ENCODE assay signal across 36 cellular contexts in the genomic region with DNA sequence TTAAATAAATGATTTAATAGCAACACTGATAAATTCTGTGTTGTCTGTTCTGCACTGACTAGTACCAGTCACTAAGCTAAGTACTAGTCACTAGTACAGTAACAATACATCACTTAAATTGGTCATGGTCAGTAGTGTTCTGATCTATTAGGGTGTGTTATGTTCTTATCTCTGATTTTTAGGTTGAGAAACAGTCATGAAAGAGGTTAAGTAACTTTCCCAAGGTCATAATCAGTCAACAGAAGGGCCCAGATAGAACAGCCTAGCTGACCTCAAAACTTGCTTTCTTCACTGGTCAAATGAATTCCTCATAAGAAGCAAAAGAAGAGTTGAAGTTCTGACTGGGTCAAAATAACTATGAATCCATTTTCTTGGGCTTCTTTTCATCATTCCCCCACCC.
"Had no signal": no experiment of that assay in that cellular context is flagged by ENCODE, and none has a peak within 500 bp of the region (broad histone marks: within the 10 kb centered on the region; RNA-seq: fewer than 3 reads in every experiment).

No MANE protein-coding gene starts in this region.

- H3K27me3 ChIP-seq: adrenal gland, ascending aorta, brain microvascular endothelial cell, breast epithelium had no signal

- H3K27ac ChIP-seq: adrenal gland, ascending aorta, brain microvascular endothelial cell, breast epithelium, VCaP had no signal

- H3K9me3 ChIP-seq: adrenal gland, ascending aorta, breast epithelium had no signal

- H3K4me3 Mint-ChIP-seq: activated B cell treated with CpG ODN at 0.5 μM for 24 hours; activated CD4-positive, alpha-beta memory T cell treated with anti-CD3 and anti-CD28 coated beads for 36 hours; activated CD4-positive, alpha-beta T cell treated with anti-CD3 and anti-CD28 coated beads, Interleukin-2, amount 10 ng/mL, durations not matched to agents 24 days and 14 days; activated CD8-positive, alpha-beta T cell treated with anti-CD3 and anti-CD28 coated beads for 36 hours; activated naive CD4-positive, alpha-beta T cell treated with anti-CD3 and anti-CD28 coated beads for 36 hours; activated naive CD8-positive, alpha-beta T cell treated with anti-CD3 and anti-CD28 coated beads for 36 hours; activated T-cell treated with anti-CD3 and anti-CD28 coated beads, Interleukin-2, amount 50 U/mL, for 4 hours; activated T-cell treated with anti-CD3 and anti-CD28 coated beads, Interleukin-2, amount 50 U/mL, for 72 hours; activated T-helper 1 cell treated with anti-CD3 and anti-CD28 coated beads, Interleukin-12 subunit alpha, Interleukin-12 subunit beta, Interleukin-2, Interleukin-4 antibody, amounts not matched to agents 30 ng/mL and 10 ng/mL and 1 ng/mL, durations not matched to agents 14 hours and 24 hours and 36 hours; activated T-helper 17 cell treated with anti-CD3 and anti-CD28 coated beads, Interleukin-2, amount 50 U/mL, for 72 hours; T-helper 1 cell treated with Interleukin-12 subunit alpha and Interleukin-12 subunit beta and Interleukin-4 antibody, amounts not matched to agents 30 μg/mL and 1 μg/mL, for 36 hours; T-helper 2 cell treated with Interferon-gamma antibody and Interleukin-4, amounts not matched to agents 5 μg/mL and 100 μg/mL, for 36 hours had no signal

- H3K36me3 ChIP-seq: adrenal gland, ascending aorta, brain microvascular endothelial cell, breast epithelium had no signal

- H3K9me3 Mint-ChIP-seq: T-helper 1 cell treated with Interleukin-12 subunit alpha and Interleukin-12 subunit beta and Interleukin-4 antibody, amounts not matched to agents 30 μg/mL and 1 μg/mL, for 36 hours had no signal

- H3K27me3 Mint-ChIP-seq: activated B cell treated with CpG ODN at 0.5 μM for 24 hours; activated CD4-positive, alpha-beta memory T cell treated with anti-CD3 and anti-CD28 coated beads for 36 hours; activated CD4-positive, alpha-beta T cell treated with anti-CD3 and anti-CD28 coated beads, Interleukin-2, amount 10 ng/mL, durations not matched to agents 24 days and 14 days; activated CD8-positive, alpha-beta T cell treated with anti-CD3 and anti-CD28 coated beads for 36 hours; activated naive CD8-positive, alpha-beta T cell treated with anti-CD3 and anti-CD28 coated beads for 36 hours; activated T-helper 17 cell treated with anti-CD3 and anti-CD28 coated beads, Interleukin-2, amount 50 U/mL, for 72 hours had no signal

- H3K4me1 ChIP-seq: adrenal gland, ascending aorta, breast epithelium had no signal

- H3K4me3 ChIP-seq: adrenal gland, ascending aorta, breast epithelium had no signal

- DNase-seq: activated B cell treated with CpG ODN at 0.5 μM for 24 hours; activated CD4-positive, alpha-beta memory T cell treated with anti-CD3 and anti-CD28 coated beads for 36 hours; activated CD4-positive, alpha-beta T cell treated with anti-CD3 and anti-CD28 coated beads for 4 hours; activated CD4-positive, alpha-beta T cell treated with anti-CD3 and anti-CD28 coated beads, Interleukin-2, amount 10 ng/mL, durations not matched to agents 24 days and 14 days; activated CD4-positive, alpha-beta T cell treated with anti-CD3 and anti-CD28 coated beads, Interleukin-2, amount 50 U/mL, for 1 hour; activated CD4-positive, alpha-beta T cell treated with anti-CD3 and anti-CD28 coated beads, Interleukin-2, amount 50 U/mL, for 4 hours; activated CD4-positive, CD25-positive, alpha-beta regulatory T cell treated with anti-CD3 and anti-CD28 coated beads, Interleukin-2, amount 50 U/mL, for 72 hours; activated CD8-positive, alpha-beta memory T cell treated with anti-CD3 and anti-CD28 coated beads, Interleukin-2, amount 50 U/mL, for 4 hours; activated CD8-positive, alpha-beta T cell treated with anti-CD3 and anti-CD28 coated beads for 36 hours; activated effector memory CD4-positive, alpha-beta T cell treated with anti-CD3 and anti-CD28 coated beads, Interleukin-2, amount 50 U/mL, for 16 hours; activated gamma-delta T cell treated with Interleukin-2 at 50 U/mL for 16 hours; activated naive CD4-positive, alpha-beta T cell; activated naive CD4-positive, alpha-beta T cell treated with anti-CD3 and anti-CD28 coated beads for 36 hours; activated naive CD4-positive, alpha-beta T cell treated with anti-CD3 and anti-CD28 coated beads, Interleukin-2, amount 50 U/mL, for 16 hours; activated naive CD8-positive, alpha-beta T cell treated with anti-CD3 and anti-CD28 coated beads for 36 hours; activated T-cell treated with anti-CD3 and anti-CD28 coated beads for 4 hours; activated T-cell treated with anti-CD3 and anti-CD28 coated beads, Interleukin-2, amount 50 U/mL, for 1 hour; activated T-cell treated with anti-CD3 and anti-CD28 coated beads, Interleukin-2, amount 50 U/mL, for 4 hours; activated T-cell treated with anti-CD3 and anti-CD28 coated beads, Interleukin-2, amount 50 U/mL, for 72 hours; adrenal gland; amygdala; anterior cingulate cortex; brain microvascular endothelial cell; central memory CD4-positive, alpha-beta T cell; SW 1271; T-helper 1 cell; T-helper 2 cell; T-helper 9 cell had no signal

- H3K4me1 Mint-ChIP-seq: activated B cell treated with CpG ODN at 0.5 μM for 24 hours; activated CD4-positive, alpha-beta T cell treated with anti-CD3 and anti-CD28 coated beads, Interleukin-2, amount 10 ng/mL, durations not matched to agents 24 days and 14 days; activated naive CD8-positive, alpha-beta T cell treated with anti-CD3 and anti-CD28 coated beads for 36 hours; activated T-helper 17 cell treated with anti-CD3 and anti-CD28 coated beads, Interleukin-2, amount 50 U/mL, for 72 hours had no signal

- ATAC-seq: activated CD8-positive, alpha-beta T cell treated with anti-CD3 and anti-CD28 coated beads for 36 hours; activated naive CD4-positive, alpha-beta T cell treated with anti-CD3 and anti-CD28 coated beads, Interleukin-2, amount 50 U/mL, for 72 hours; activated T-cell treated with anti-CD3 and anti-CD28 coated beads, Interleukin-2, amount 50 U/mL, for 4 hours; activated T-cell treated with anti-CD3 and anti-CD28 coated beads, Interleukin-2, amount 50 U/mL, for 72 hours; activated T-helper 17 cell treated with anti-CD3 and anti-CD28 coated beads, Interleukin-2, amount 50 U/mL, for 72 hours had no signal

- H3K36me3 Mint-ChIP-seq: activated CD4-positive, alpha-beta memory T cell treated with anti-CD3 and anti-CD28 coated beads for 36 hours; activated naive CD4-positive, alpha-beta T cell treated with anti-CD3 and anti-CD28 coated beads, Interleukin-2, amount 50 U/mL, for 72 hours; activated naive CD8-positive, alpha-beta T cell treated with anti-CD3 and anti-CD28 coated beads for 36 hours had no signal

- H3K27ac Mint-ChIP-seq: activated B cell treated with CpG ODN at 0.5 μM for 24 hours; activated CD4-positive, alpha-beta memory T cell treated with anti-CD3 and anti-CD28 coated beads for 36 hours; activated CD4-positive, alpha-beta T cell treated with anti-CD3 and anti-CD28 coated beads, Interleukin-2, amount 10 ng/mL, durations not matched to agents 24 days and 14 days; activated CD8-positive, alpha-beta T cell treated with anti-CD3 and anti-CD28 coated beads for 36 hours; activated naive CD4-positive, alpha-beta T cell treated with anti-CD3 and anti-CD28 coated beads for 36 hours; activated naive CD4-positive, alpha-beta T cell treated with anti-CD3 and anti-CD28 coated beads, Interleukin-2, amount 50 U/mL, for 72 hours; activated naive CD8-positive, alpha-beta T cell treated with anti-CD3 and anti-CD28 coated beads for 36 hours; activated T-cell treated with anti-CD3 and anti-CD28 coated beads, Interleukin-2, amount 50 U/mL, for 72 hours; activated T-helper 1 cell treated with anti-CD3 and anti-CD28 coated beads, Interleukin-12 subunit alpha, Interleukin-12 subunit beta, Interleukin-2, Interleukin-4 antibody, amounts not matched to agents 30 ng/mL and 10 ng/mL and 1 ng/mL, durations not matched to agents 14 hours and 24 hours and 36 hours; activated T-helper 17 cell treated with anti-CD3 and anti-CD28 coated beads, Interleukin-2, amount 50 U/mL, for 72 hours; T-helper 1 cell treated with Interleukin-12 subunit alpha and Interleukin-12 subunit beta and Interleukin-4 antibody, amounts not matched to agents 30 μg/mL and 1 μg/mL, for 36 hours; T-helper 2 cell treated with Interferon-gamma antibody and Interleukin-4, amounts not matched to agents 5 μg/mL and 100 μg/mL, for 36 hours had no signal
